22 cellular contexts compared by ENCODE assay signal in genomic region chr9:137763271-137763955, GRCh38.
DNase-seq lines count a peak whose midpoint lies in the region; ATAC-seq and TF ChIP-seq lines count a peak whose summit lies in the region.
"Had no signal": no experiment of that assay in that cellular context is flagged by ENCODE, and none has a peak within 500 bp of the region (broad histone marks: within the 10 kb centered on the region; RNA-seq: fewer than 3 reads in every experiment).

No MANE protein-coding gene starts in this region.

- no peak overlapping the region for H3K4me3 Mint-ChIP-seq in Caco-2 (ENCODE audit: unreplicated experiment)
- H3K4me3 Mint-ChIP-seq: activated CD4-positive, alpha-beta T cell treated with anti-CD3 and anti-CD28 coated beads for 36 hours; CD8-positive, alpha-beta T cell; natural killer cell treated with Interleukin-12 subunit alpha and Interleukin-12 subunit beta and Interleukin-15 and Interleukin-18, amount 100 ng/mL, for 72 hours had no signal

- TF ChIP-seq CTCF in osteoblast (IDR thresholded peaks at IDR 0.05; ENCODE audit: extremely low read depth, low read depth, low read length) (no peak), Caco-2 (IDR thresholded peaks at IDR 0.05; ENCODE audit: insufficient read depth in 1 of 2, low read depth in 1 of 2, low read length in 1 of 2, severe bottlenecking in 1 of 2, unreplicated experiment in 1 of 2) (no peak), GM10248 (IDR thresholded peaks at IDR 0.05; ENCODE audit: control extremely low read depth, extremely low read depth, low read depth, missing control alignments) (no peak)

- POLR2A ChIA-PET in Caco-2 (lab: Charles Lee) (no interaction called here), GM10248 (lab: Yijun Ruan, JAX) (no interaction called here)

- CTCF ChIA-PET in Caco-2 (lab: Charles Lee) = no interaction called here
- CTCF ChIA-PET in GM10248 (lab: Yijun Ruan, JAX) = no interaction called here

- no peak overlapping the region for H3K4me2 ChIP-seq in osteoblast (ENCODE audit: insufficient read depth, low read length)

- H3K36me3 Mint-ChIP-seq in Caco-2 (ENCODE audit: insufficient read depth, unreplicated experiment) = peaks cover 63% of the 10 kb centered on the region

- no peaks in the 10 kb centered on the region for H3K9me3 Mint-ChIP-seq in Caco-2 (ENCODE audit: unreplicated experiment)
- H3K9me3 Mint-ChIP-seq: CD8-positive, alpha-beta T cell; natural killer cell treated with Interleukin-12 subunit alpha and Interleukin-12 subunit beta and Interleukin-15 and Interleukin-18, amount 100 ng/mL, for 72 hours had no signal

- H3K79me2 ChIP-seq in osteoblast (ENCODE audit: insufficient read depth, low read length) = peaks cover 18% of the 10 kb centered on the region

- H3K27ac Mint-ChIP-seq in Caco-2 (ENCODE audit: unreplicated experiment) = no peak overlapping the region

- no peak overlapping the region for H3K4me3 ChIP-seq in osteoblast (ENCODE audit: insufficient read depth, low read length)
- no peak overlapping the region for H3K4me3 ChIP-seq in Caco-2 (ENCODE audit: low read depth, low read length)
- H3K4me3 ChIP-seq: adrenal gland, cardiac muscle cell, HAP-1, prostate gland, stomach had no signal

- H3K27ac ChIP-seq in cingulate gyrus (ENCODE audit: low read depth, low read length) = peak overlapping the region; percentile 41
- no peak overlapping the region for H3K27ac ChIP-seq in osteoblast (ENCODE audit: low read depth, low read length)
- H3K27ac ChIP-seq: cardiac muscle cell, epithelial cell of prostate, prostate gland had no signal

- H3K4me1 Mint-ChIP-seq in Caco-2 (ENCODE audit: low read depth, unreplicated experiment) = no peaks in the 10 kb centered on the region

- H2AFZ ChIP-seq in osteoblast (ENCODE audit: low read length) = no peak overlapping the region

- H3K4me1 ChIP-seq in osteoblast (ENCODE audit: insufficient read depth, low read length) (no peaks in the 10 kb centered on the region), Caco-2 (no peaks in the 10 kb centered on the region)
- H3K4me1 ChIP-seq: HAP-1, prostate gland had no signal

- no peak for ATAC-seq in GM21367 (IDR thresholded peaks at IDR 0.05; ENCODE audit: unreplicated experiment)
- ATAC-seq: activated CD4-positive, alpha-beta T cell treated with anti-CD3 and anti-CD28 coated beads for 36 hours; CD8-positive, alpha-beta T cell; natural killer cell treated with Interleukin-12 subunit alpha and Interleukin-12 subunit beta and Interleukin-15 and Interleukin-18, amount 100 ng/mL, for 72 hours had no signal

- H4K20me1 ChIP-seq in osteoblast (ENCODE audit: insufficient read depth, low read length) = no peaks in the 10 kb centered on the region

- no peaks in the 10 kb centered on the region for H3K27me3 Mint-ChIP-seq in Caco-2 (ENCODE audit: insufficient read depth, unreplicated experiment)
- H3K27me3 Mint-ChIP-seq: activated CD4-positive, alpha-beta T cell treated with anti-CD3 and anti-CD28 coated beads for 36 hours; natural killer cell treated with Interleukin-12 subunit alpha and Interleukin-12 subunit beta and Interleukin-15 and Interleukin-18, amount 100 ng/mL, for 72 hours had no signal

- H3K36me3 ChIP-seq in osteoblast (ENCODE audit: insufficient read depth, low read length) (peaks cover 55% of the 10 kb centered on the region), Caco-2 (ENCODE audit: control insufficient read depth, insufficient read depth, low read length) (peaks cover 5% of the 10 kb centered on the region)

- peak; percentile 96 for DNase-seq in DMS79 treated with DMSO at 0.1 percent for 48 hours (lab: John Stamatoyannopoulos, UW)
- DNase-seq in NCI-H1105 (lab: John Stamatoyannopoulos, UW) = peak; percentile 5
- peak; percentile 68 for DNase-seq in osteoblast (ENCODE audit: insufficient read length, low spot score, missing footprints)
- DNase-seq in Caco-2 = no peak
- no peak for DNase-seq in GM10248 (ENCODE audit: extremely low spot score)
- DNase-seq in superior temporal gyrus (ENCODE audit: extremely low spot score) = no peak
- DNase-seq: activated CD4-positive, alpha-beta T cell treated with anti-CD3 and anti-CD28 coated beads for 36 hours; activated effector memory CD4-positive, alpha-beta T cell treated with anti-CD3 and anti-CD28 coated beads, Interleukin-2, amount 50 U/mL, for 16 hours; CD8-positive, alpha-beta T cell; Karpas-422; mesendoderm; NCI-H2171; stomach; SW 1271 had no signal

- H3K9me3 ChIP-seq in osteoblast (ENCODE audit: low read depth, low read length) (no peaks in the 10 kb centered on the region), Caco-2 (no peaks in the 10 kb centered on the region)
- H3K9me3 ChIP-seq: adrenal gland, HAP-1, prostate gland, stomach had no signal

- intact Hi-C loops in Caco-2 (cut with micrococcal nuclease; ENCODE audit: unreplicated experiment) = no loop called here

- H3K27me3 ChIP-seq in osteoblast (ENCODE audit: insufficient read depth, low read length) = no peaks in the 10 kb centered on the region
- H3K27me3 ChIP-seq in Caco-2 (replicated peaks; ENCODE audit: control insufficient read depth, insufficient read depth, low read length) = no peaks in the 10 kb centered on the region
- H3K27me3 ChIP-seq: adrenal gland, cardiac muscle cell, stomach had no signal

- no TSS peak for BruUV-seq in Caco-2 (replicated peaks; lab: Mats Ljungman, UMichigan)

Comparison
In these comparisons a context has a peak if more than half of its experiments do, and no peak if none do; other contexts are left out.
1. DNase-seq: peak in DMS79 treated with DMSO at 0.1 percent for 48 hours (single experiment), NCI-H1105 (single experiment) and osteoblast (single experiment); none in Caco-2 (0 of 2), GM10248 (single experiment) and superior temporal gyrus (single experiment).